Comparison of ENCODE assay signal across 21 cellular contexts in genomic region chr3:426056-426455, GRCh38.
DNase-seq lines count a peak whose midpoint lies in the region; TF ChIP-seq lines count a peak whose summit lies in the region.
"Had no signal": no experiment of that assay in that cellular context is flagged by ENCODE, and none has a peak within 500 bp of the region (broad histone marks: within the 10 kb centered on the region; RNA-seq: fewer than 3 reads in every experiment).

No MANE protein-coding gene starts in this region.

- no peak overlapping the region for H3K9ac ChIP-seq in GM23248
- H3K9ac ChIP-seq: BLaER1 treated with 17β-estradiol and CSF1 and Interleukin-3, amounts not matched to agents 10 nM and 100 nM; KMS-11 had no signal

- H3F3A ChIP-seq in GM23248 (ENCODE audit: insufficient read depth): no peaks in the 10 kb centered on the region

- H3K27me3 ChIP-seq in osteoblast (ENCODE audit: insufficient read depth, low read length) (no peaks in the 10 kb centered on the region), GM23248 (replicated peaks; ENCODE audit: insufficient read depth) (no peaks in the 10 kb centered on the region)
- H3K27me3 ChIP-seq: BLaER1 treated with 17β-estradiol and CSF1 and Interleukin-3, amounts not matched to agents 10 nM and 100 nM; SJCRH30 had no signal

- H3K9me3 ChIP-seq in osteoblast (ENCODE audit: low read depth, low read length) (peaks cover under 1% of the 10 kb centered on the region), GM23248 (ENCODE audit: low read depth) (no peaks in the 10 kb centered on the region)
- H3K9me3 ChIP-seq: BLaER1 treated with 17β-estradiol and CSF1 and Interleukin-3, amounts not matched to agents 10 nM and 100 nM; SJCRH30 had no signal

- no peaks in the 10 kb centered on the region for H3K4me1 ChIP-seq in osteoblast (ENCODE audit: insufficient read depth, low read length)
- H3K4me1 ChIP-seq in GM23248 (ENCODE audit: insufficient read depth): no peaks in the 10 kb centered on the region
- H3K4me1 ChIP-seq: SJCRH30 had no signal

- H3K4me3 ChIP-seq in fibroblast of mammary gland (ENCODE audit: control insufficient read depth, low read depth, low read length): no peak overlapping the region
- no peak overlapping the region for H3K4me3 ChIP-seq in osteoblast (ENCODE audit: insufficient read depth, low read length)
- H3K4me3 ChIP-seq in GM23248: no peak overlapping the region
- H3K4me3 ChIP-seq: BLaER1 treated with 17β-estradiol and CSF1 and Interleukin-3, amounts not matched to agents 10 nM and 100 nM; SJCRH30 had no signal

- TF ChIP-seq CTCF in fibroblast of mammary gland (conservative IDR thresholded peaks at IDR 0.05; ENCODE audit: control insufficient read depth, insufficient read depth, low read depth, low read length) (no peak), osteoblast (IDR thresholded peaks at IDR 0.05; ENCODE audit: extremely low read depth, low read depth, low read length) (no peak)

- H3K9me2 ChIP-seq in GM23248 (ENCODE audit: insufficient read depth): no peaks in the 10 kb centered on the region

- H4K20me1 ChIP-seq in osteoblast (ENCODE audit: insufficient read depth, low read length) (no peaks in the 10 kb centered on the region), GM23248 (ENCODE audit: insufficient read depth) (no peaks in the 10 kb centered on the region)
- H4K20me1 ChIP-seq: BLaER1 treated with 17β-estradiol and CSF1 and Interleukin-3, amounts not matched to agents 10 nM and 100 nM had no signal

- H3K4me2 ChIP-seq in osteoblast (ENCODE audit: insufficient read depth, low read length): no peak overlapping the region
- H3K4me2 ChIP-seq in GM23248 (ENCODE audit: unreplicated experiment): no peak overlapping the region
- H3K4me2 ChIP-seq: BLaER1 treated with 17β-estradiol and CSF1 and Interleukin-3, amounts not matched to agents 10 nM and 100 nM; KMS-11 had no signal

- H2AFZ ChIP-seq in osteoblast (ENCODE audit: low read length) (no peak overlapping the region), GM23248 (no peak overlapping the region)

- DNase-seq in Caki2 (ENCODE audit: low read depth) (peak; percentile 55), LoVo (ENCODE audit: low spot score) (peak; percentile 1), fibroblast of mammary gland (ENCODE audit: low read depth) (peak; percentile 11), renal cortical epithelial cell (ENCODE audit: low read depth) (peak; percentile 92), NCI-H2227 treated with DMSO at 0.1 percent for 48 hours (lab: John Stamatoyannopoulos, UW) (no peak), osteoblast (ENCODE audit: insufficient read length, low spot score, missing footprints) (no peak), GM23248 (no peak)
- DNase-seq in activated CD4-positive, alpha-beta T cell treated with anti-CD3 and anti-CD28 coated beads, Interleukin-2, amount 50 U/mL, for 4 hours: no peak
- DNase-seq: CD8-positive, alpha-beta memory T cell; DND-41; H9; NCI-H1048; NCI-H1436 treated with DMSO at 0.1 percent for 48 hours; NCI-H2029 treated with DMSO at 0.1 percent for 48 hours; NCI-H510A; NCI-H748 treated with DMSO at 0.1 percent for 48 hours; OCI-M1; SJCRH30 had no signal

- H3K27ac ChIP-seq in osteoblast (ENCODE audit: low read depth, low read length) (no peak overlapping the region), GM23248 (no peak overlapping the region)
- H3K27ac ChIP-seq: BLaER1 treated with 17β-estradiol and CSF1 and Interleukin-3, amounts not matched to agents 10 nM and 100 nM; KMS-11; RWPE1; SJCRH30 had no signal

- in situ Hi-C loops in Caki2 (cut with HindIII; ENCODE audit: low pct_unique_long_range_greater_than_20kb, low sequenced_read_pairs): no loop called here
- in situ Hi-C loops in GM23248 (cut with MboI): no loop called here

- no peaks in the 10 kb centered on the region for H3K36me3 ChIP-seq in osteoblast (ENCODE audit: insufficient read depth, low read length)
- H3K36me3 ChIP-seq in GM23248 (ENCODE audit: low read depth): no peaks in the 10 kb centered on the region
- H3K36me3 ChIP-seq: BLaER1 treated with 17β-estradiol and CSF1 and Interleukin-3, amounts not matched to agents 10 nM and 100 nM; SJCRH30 had no signal

- 0 to 5% methylated on average over 1 of the region's 1 CpG for WGBS in GM23248 (ENCODE audit: low coverage in 1 of 2, low lambda C conversion rate in 2 of 2, missing lambda C conversion rate in 2 of 2), 2 experiments

- H3K79me2 ChIP-seq in osteoblast (ENCODE audit: insufficient read depth, low read length) (no peaks in the 10 kb centered on the region), GM23248 (ENCODE audit: insufficient read depth) (no peaks in the 10 kb centered on the region)

Comparison
In these comparisons a context has a peak if more than half of its experiments do, and no peak if none do; other contexts are left out.
1. DNase-seq: peak in Caki2 (single experiment), LoVo (single experiment), fibroblast of mammary gland (single experiment) and renal cortical epithelial cell (single experiment); none in NCI-H2227 treated with DMSO at 0.1 percent for 48 hours (single experiment), activated CD4-positive, alpha-beta T cell treated with anti-CD3 and anti-CD28 coated beads, Interleukin-2, amount 50 U/mL, for 4 hours (0 of 2), osteoblast (single experiment) and GM23248 (single experiment).